Comparison of ENCODE assay signal across 23 cellular contexts in the genomic region with DNA sequence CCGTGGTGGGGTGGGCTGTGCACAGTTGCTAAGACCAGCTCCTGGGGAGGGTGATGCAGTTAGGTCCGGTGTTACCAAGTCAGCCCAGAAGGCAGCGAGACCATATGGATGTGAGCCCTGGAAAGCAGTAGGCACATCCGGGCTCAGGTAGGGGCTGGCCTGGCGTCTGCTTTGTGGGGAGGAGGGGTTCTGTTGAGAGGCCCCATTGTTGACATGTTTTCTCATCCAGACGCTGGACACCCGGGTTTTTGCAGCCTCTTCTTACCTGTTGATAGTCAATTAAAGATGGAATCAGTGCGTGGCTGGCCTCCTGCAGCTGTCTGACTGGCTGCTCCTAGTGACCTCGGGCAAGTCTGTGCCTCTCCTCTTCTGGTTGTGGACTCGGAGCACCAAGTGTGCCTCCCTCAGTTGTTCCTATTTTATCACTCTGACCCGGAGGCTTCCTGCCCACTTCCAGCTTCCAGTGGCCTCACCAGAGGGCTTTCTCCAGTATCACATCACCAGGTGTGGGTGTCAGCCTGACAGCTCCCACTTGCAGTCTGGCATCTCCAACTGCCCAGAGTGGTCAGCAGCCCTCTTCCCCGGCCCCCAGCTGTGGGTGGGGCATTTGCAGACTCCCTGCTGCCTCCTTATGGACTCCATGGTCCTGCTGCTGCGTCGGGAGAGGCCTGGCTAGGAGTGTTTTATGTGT.
"Had no signal": no experiment of that assay in that cellular context is flagged by ENCODE, and none has a peak within 500 bp of the region (broad histone marks: within the 10 kb centered on the region; RNA-seq: fewer than 3 reads in every experiment).

No MANE protein-coding gene starts in this region.

- H3K4me3 ChIP-seq: hepatocyte, left lung, lung, transverse colon, vagina had no signal

- H3K27ac Mint-ChIP-seq: activated naive CD4-positive, alpha-beta T cell treated with anti-CD3 and anti-CD28 coated beads, Interleukin-2, amount 10 ng/mL, durations not matched to agents 7 days and 5 days; activated T-helper 2 cell treated with anti-CD3 and anti-CD28 coated beads, Interferon-gamma antibody, Interleukin-2, Interleukin-4, amounts not matched to agents 10 μg/mL and 5 μg/mL and 100 μg/mL, durations not matched to agents 14 hours and 24 hours and 36 hours; dendritic cell treated with granulocyte-macrophage colony-stimulating factor and Interleukin-4, amounts not matched to agents 40 ng/mL and 50 ng/mL, for 4 days; T-helper 2 cell treated with Interferon-gamma antibody and Interleukin-4, amounts not matched to agents 5 μg/mL and 100 μg/mL, for 36 hours had no signal

- DNase-seq: activated naive CD4-positive, alpha-beta T cell treated with anti-CD3 and anti-CD28 coated beads, Interleukin-2, amount 10 ng/mL, durations not matched to agents 7 days and 5 days; activated T-cell treated with anti-CD3 and anti-CD28 coated beads, Interleukin-2, amount 50 U/mL, for 1 hour; amygdala; effector CD4-positive, alpha-beta T cell; foreskin keratinocyte; glutamatergic neuron; immature natural killer cell; kidney glomerular epithelial cell; left lung; midbrain; right cardiac atrium; stimulated activated CD4-positive, alpha-beta T cell treated with anti-CD3 and anti-CD28 coated beads, Interleukin-4, amount 100 ng/mL, for 4 hours; T-cell; transverse colon; WERI-Rb-1 had no signal

- H3K9me3 ChIP-seq: transverse colon, vagina had no signal

- H3K27me3 ChIP-seq: foreskin keratinocyte, hepatocyte, left lung, transverse colon, vagina had no signal

- H3K27me3 Mint-ChIP-seq: activated naive CD4-positive, alpha-beta T cell treated with anti-CD3 and anti-CD28 coated beads, Interleukin-2, amount 10 ng/mL, durations not matched to agents 7 days and 5 days; dendritic cell treated with granulocyte-macrophage colony-stimulating factor and Interleukin-4, amounts not matched to agents 40 ng/mL and 50 ng/mL, for 4 days; T-cell had no signal

- H3K4me3 Mint-ChIP-seq: activated naive CD4-positive, alpha-beta T cell treated with anti-CD3 and anti-CD28 coated beads, Interleukin-2, amount 10 ng/mL, durations not matched to agents 7 days and 5 days; dendritic cell treated with granulocyte-macrophage colony-stimulating factor and Interleukin-4, amounts not matched to agents 40 ng/mL and 50 ng/mL, for 4 days; immature natural killer cell; nephron; T-cell; T-helper 2 cell treated with Interferon-gamma antibody and Interleukin-4, amounts not matched to agents 5 μg/mL and 100 μg/mL, for 36 hours had no signal

- ATAC-seq: left lung, T-cell had no signal

- H3K4me1 ChIP-seq: parathyroid adenoma had no signal

- H3K27ac ChIP-seq: foreskin keratinocyte, hepatocyte, left lung, parathyroid adenoma, transverse colon, vagina, WERI-Rb-1 had no signal
